21 cellular contexts compared by ENCODE assay signal in the genomic region with DNA sequence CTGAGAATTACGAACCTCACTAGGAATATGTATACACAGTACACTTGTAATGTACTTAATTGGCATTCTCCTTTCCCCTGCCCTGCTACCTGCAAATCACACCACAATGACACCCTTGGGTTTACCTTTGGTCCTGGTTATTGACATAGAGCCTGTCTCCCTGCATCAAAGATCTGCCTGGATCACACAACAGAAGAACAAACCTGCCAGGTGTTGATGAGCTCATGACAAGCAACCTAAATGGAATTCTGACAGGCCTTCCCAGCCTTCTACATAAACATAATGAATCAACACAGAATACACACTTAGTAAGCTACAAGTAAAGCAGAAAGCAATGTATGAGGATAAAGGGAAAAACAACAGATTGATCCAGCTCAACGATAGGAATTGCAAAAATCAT.
"Had no signal": no experiment of that assay in that cellular context is flagged by ENCODE, and none has a peak within 500 bp of the region (broad histone marks: within the 10 kb centered on the region; RNA-seq: fewer than 3 reads in every experiment).

No MANE protein-coding gene starts in this region.

- H3K27me3 Mint-ChIP-seq: activated B cell treated with CpG ODN at 0.5 μM for 24 hours; activated naive CD8-positive, alpha-beta T cell; central memory CD8-positive, alpha-beta T cell; stimulated activated naive CD8-positive, alpha-beta T cell treated with anti-CD3 and anti-CD28 coated beads, Interleukin-15, amount 100 ng/mL, for 72 hours; type B pancreatic cell had no signal

- H3K4me3 Mint-ChIP-seq: activated B cell treated with CpG ODN at 0.5 μM for 24 hours; activated CD8-positive, alpha-beta T cell treated with anti-CD3 and anti-CD28 coated beads, Interleukin-2, amount 10 ng/mL, durations not matched to agents 7 days and 5 days; activated naive CD8-positive, alpha-beta T cell; central memory CD8-positive, alpha-beta T cell; neural crest cell; stimulated activated naive CD8-positive, alpha-beta T cell treated with anti-CD3 and anti-CD28 coated beads, Interleukin-15, amount 100 ng/mL, for 72 hours; type B pancreatic cell had no signal

- ATAC-seq: activated CD8-positive, alpha-beta T cell treated with anti-CD3 and anti-CD28 coated beads, Interleukin-2, amount 10 ng/mL, durations not matched to agents 7 days and 5 days; body of pancreas; left colon; lower lobe of right lung; sciatic nerve; stimulated activated naive CD8-positive, alpha-beta T cell treated with anti-CD3 and anti-CD28 coated beads, Interleukin-15, amount 100 ng/mL, for 72 hours had no signal

- H3K36me3 Mint-ChIP-seq: activated naive CD8-positive, alpha-beta T cell; type B pancreatic cell had no signal

- H3K27ac Mint-ChIP-seq: activated B cell treated with CpG ODN at 0.5 μM for 24 hours; activated CD8-positive, alpha-beta T cell treated with anti-CD3 and anti-CD28 coated beads, Interleukin-2, amount 10 ng/mL, durations not matched to agents 7 days and 5 days; activated naive CD8-positive, alpha-beta T cell; stimulated activated naive CD8-positive, alpha-beta T cell treated with anti-CD3 and anti-CD28 coated beads, Interleukin-15, amount 100 ng/mL, for 72 hours; type B pancreatic cell had no signal

- H3K27me3 ChIP-seq: body of pancreas, ovary had no signal

- H3K9me3 ChIP-seq: body of pancreas, lower lobe of right lung, ovary had no signal

- DNase-seq: activated B cell treated with CpG ODN at 0.5 μM for 24 hours; activated CD4-positive, alpha-beta T cell treated with anti-CD3 and anti-CD28 coated beads for 48 hours; activated CD8-positive, alpha-beta memory T cell treated with anti-CD3 and anti-CD28 coated beads, Interleukin-2, amount 50 U/mL, for 4 hours; activated CD8-positive, alpha-beta T cell treated with anti-CD3 and anti-CD28 coated beads, Interleukin-2, amount 10 ng/mL, durations not matched to agents 7 days and 5 days; activated effector memory CD4-positive, alpha-beta T cell treated with anti-CD3 and anti-CD28 coated beads, Interleukin-2, amount 50 U/mL, for 16 hours; activated T-cell treated with anti-CD3 and anti-CD28 coated beads, Interleukin-2, amount 50 U/mL, for 48 hours; amygdala; body of pancreas; foreskin melanocyte; head of caudate nucleus; left colon; lower lobe of right lung; midbrain; ovary; stimulated activated naive CD8-positive, alpha-beta T cell treated with anti-CD3 and anti-CD28 coated beads, Interleukin-15, amount 100 ng/mL, for 72 hours had no signal

- H3K4me1 Mint-ChIP-seq: activated B cell treated with CpG ODN at 0.5 μM for 24 hours; central memory CD8-positive, alpha-beta T cell; stimulated activated naive CD8-positive, alpha-beta T cell treated with anti-CD3 and anti-CD28 coated beads, Interleukin-15, amount 100 ng/mL, for 72 hours had no signal

- H3K4me3 ChIP-seq: body of pancreas, coronary artery, lower lobe of right lung, ovary had no signal

- H3K27ac ChIP-seq: body of pancreas, coronary artery, lower lobe of right lung, ovary had no signal

- H3K36me3 ChIP-seq: lower lobe of right lung, ovary had no signal

- H3K4me1 ChIP-seq: body of pancreas, lower lobe of right lung had no signal
